9 cellular contexts compared by ENCODE assay signal in the genomic region with DNA sequence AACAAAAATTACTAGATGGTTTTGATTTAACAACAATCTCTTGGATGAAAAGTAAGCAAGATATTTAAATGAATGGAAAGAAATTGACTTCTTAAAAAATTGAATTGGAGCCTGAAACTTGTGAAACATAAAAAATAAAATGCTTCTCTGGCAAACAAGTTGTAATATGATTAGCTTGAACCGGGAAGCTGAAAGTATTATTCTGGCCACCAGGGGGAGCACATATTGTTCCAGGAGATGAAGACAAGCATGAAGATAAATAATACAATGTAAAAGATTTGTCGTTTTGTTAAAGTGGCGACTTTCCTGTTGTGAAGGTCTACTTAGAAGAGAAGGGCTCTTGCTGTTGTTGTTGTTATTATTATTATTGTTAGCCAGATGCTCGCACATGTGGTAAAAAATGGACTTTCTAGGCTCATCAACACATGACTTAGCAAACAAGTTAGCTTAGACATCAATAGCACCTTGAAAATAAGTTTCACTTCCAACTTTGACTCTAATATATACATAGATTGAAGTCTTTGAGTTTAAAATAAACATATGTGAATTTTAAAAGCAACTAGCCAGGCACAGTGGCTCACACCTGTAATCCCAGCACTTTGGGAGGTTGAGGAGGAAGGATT. TPM values are rescaled to one million over a fixed set of nuclear protein-coding genes. Genes with fewer than 3 reads are reported as not detected.
DNase-seq lines count a peak whose midpoint lies in the region; ATAC-seq and TF ChIP-seq lines count a peak whose summit lies in the region.
"Had no signal": no experiment of that assay in that cellular context is flagged by ENCODE, and none has a peak within 500 bp of the region (broad histone marks: within the 10 kb centered on the region; RNA-seq: fewer than 3 reads in every experiment).

No MANE protein-coding gene starts in this region.

- peaks cover 0 to under 1% (median 0%) of the 10 kb centered on the region in 4 donors for H3K4me1 ChIP-seq in esophagus muscularis mucosa
- H3K4me1 ChIP-seq: SJSA1 had no signal

- TF ChIP-seq CTCF in CD14-positive monocyte (IDR thresholded peaks at IDR 0.05) (peak; percentile 87), esophagus muscularis mucosa (IDR thresholded peaks at IDR 0.05) (peak; percentile 48 to 78 (median 65))

- intact Hi-C loops in CD14-positive monocyte (cut with micrococcal nuclease): no loop called here
- intact Hi-C loops in esophagus muscularis mucosa (cut with DNase I): loop anchor here (5.0 kb wide), 1 partner anchor 593 kb away; no protein-coding TSS in a partner anchor

- peaks cover 26 to 36% (median 29%) of the 10 kb centered on the region in 3 donors for H3K27me3 Mint-ChIP-seq in CD14-positive monocyte (ENCODE audit: low read depth in 3 of 3)

- H3K36me3 Mint-ChIP-seq in CD14-positive monocyte: no peaks in the 10 kb centered on the region

- peaks cover 0 to 46% (median 3%) of the 10 kb centered on the region in 4 donors for H3K27me3 ChIP-seq in esophagus muscularis mucosa
- H3K27me3 ChIP-seq: SJSA1 had no signal

- 9% methylated on average over 4 of the region's 4 CpGs for WGBS in esophagus muscularis mucosa

- no peaks in the 10 kb centered on the region for H3K9me3 ChIP-seq in esophagus muscularis mucosa
- H3K9me3 ChIP-seq: SJSA1 had no signal

- no peak overlapping the region for H3K27ac ChIP-seq in esophagus muscularis mucosa (replicated peaks in 1 of 4)
- H3K27ac ChIP-seq: SJSA1 had no signal

- H3K36me3 ChIP-seq in esophagus muscularis mucosa: no peaks in the 10 kb centered on the region
- H3K36me3 ChIP-seq: SJSA1 had no signal

- peak; percentile 58 for ATAC-seq in GM18502 (IDR thresholded peaks at IDR 0.05; ENCODE audit: poor library complexity, unreplicated experiment)
- no peak for ATAC-seq in GM18858 (IDR thresholded peaks at IDR 0.05; ENCODE audit: unreplicated experiment)
- ATAC-seq in HG03139 (IDR thresholded peaks at IDR 0.05; ENCODE audit: unreplicated experiment): no peak

- DNase-seq in CD14-positive monocyte (ENCODE audit: low spot score) (no peak), NCI-H128 (lab: John Stamatoyannopoulos, UW; ENCODE audit: unreplicated experiment) (peak; percentile 11), T follicular helper cell (ENCODE audit: low read depth) (peak; percentile 7), esophagus muscularis mucosa (ENCODE audit: extremely low spot score) (peak; percentile 92), pons (ENCODE audit: low spot score) (peak; percentile 75)

- peaks cover 0 to 12% (median 0%) of the 10 kb centered on the region in 7 donors for H3K9me3 Mint-ChIP-seq in CD14-positive monocyte

- H3K27ac Mint-ChIP-seq in CD14-positive monocyte: no peak overlapping the region

- no peaks in the 10 kb centered on the region for H3K4me1 Mint-ChIP-seq in CD14-positive monocyte

- no peak overlapping the region for H3K4me3 ChIP-seq in esophagus muscularis mucosa
- H3K4me3 ChIP-seq: SJSA1 had no signal

- no peak for TF ChIP-seq POLR2A in esophagus muscularis mucosa (IDR thresholded peaks at IDR 0.05; ENCODE audit: low read depth)

- H3K4me3 Mint-ChIP-seq in CD14-positive monocyte: no peak overlapping the region

- no peak for TF ChIP-seq EP300 in esophagus muscularis mucosa (IDR thresholded peaks at IDR 0.05)

RNA-seq across cellular contexts. Expression of a gene that starts 14.2 kb away (rescaled TPM):
- polyA plus RNA-seq in CD14-positive monocyte: not detected
- total RNA-seq in esophagus muscularis mucosa: not detected
- total RNA-seq: SJSA1 had no signal
